In the genomic region with DNA sequence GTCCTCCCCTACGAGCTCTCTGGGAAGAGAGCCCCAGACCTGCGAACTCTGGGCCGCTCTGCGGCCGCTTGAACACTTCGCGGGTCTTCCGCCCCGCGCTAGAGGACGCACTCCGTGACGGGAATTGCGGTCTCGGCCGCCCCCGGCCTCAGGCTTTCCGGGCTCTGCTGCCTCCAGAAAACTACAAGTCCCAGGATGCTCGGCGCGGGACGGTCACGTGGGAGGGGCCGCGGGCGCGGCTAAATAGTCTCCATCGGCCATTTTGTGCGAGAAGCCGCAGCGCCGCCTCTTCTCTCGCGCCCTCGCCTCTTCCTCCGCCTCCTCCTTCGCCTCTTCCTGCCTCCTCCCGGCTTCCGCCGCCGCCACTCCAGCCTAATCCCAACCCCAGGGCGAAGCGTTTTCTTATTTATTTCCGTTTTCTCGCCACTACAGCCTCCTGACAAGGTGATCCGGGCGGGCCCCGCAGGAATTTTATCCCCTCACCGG, we compare ENCODE assay signal across 8 cellular contexts. TPM values are rescaled to one million over a fixed set of nuclear protein-coding genes. Genes with fewer than 3 reads are reported as not detected.
A peak's percentile ranks its signal among the peaks of the same experiment; 100 is the strongest.
DNase-seq lines count a peak whose midpoint lies in the region; ATAC-seq and TF ChIP-seq lines count a peak whose summit lies in the region.

A gene (plus strand): TSS at position 269 of the 486 bp plus-strand sequence. CDS start 235 bp downstream, outside the sequence.

- H2AFZ ChIP-seq in SK-N-SH (ENCODE audit: low read depth) = peak within 1 kb of the TSS; percentile 86

- peak; percentile 83 for TF ChIP-seq POLR2A in NB4 (IDR thresholded peaks at IDR 0.05; ENCODE audit: extremely low read depth, insufficient read length)

- H3K27ac ChIP-seq in SK-N-SH (ENCODE audit: low read depth in 2 of 2, low read length in 1 of 2) (peak within 1 kb of the TSS; percentile 91 to 96), thymus (ENCODE audit: low read depth) (peak within 1 kb of the TSS; percentile 92)

- POLR2A ChIA-PET in SK-N-SH (lab: Yijun Ruan, JAX) = interaction anchor here (0.6 kb wide), 1 partner anchor 1821 kb away, joined by 3 read pairs; no protein-coding TSS in a partner anchor

- H3K9me2 ChIP-seq in SK-N-SH = no peaks in the 10 kb centered on the region

- H3K36me3 Mint-ChIP-seq in HFFc6 (ENCODE audit: low read depth) = peaks cover 24% of the 10 kb centered on the region
- H3K36me3 Mint-ChIP-seq in activated naive CD4-positive, alpha-beta T cell treated with anti-CD3 and anti-CD28 coated beads, Interleukin-2, amount 50 U/mL, for 24 hours = peaks cover 7% of the 10 kb centered on the region

- 0 out of 2 replicates have a peak, but pooled peaks cover 3% of the 10 kb centered on the region for H4K20me1 ChIP-seq in SK-N-SH (ENCODE audit: insufficient read depth)

- peak within 1 kb of the TSS; percentile 99 for H3K27ac Mint-ChIP-seq in HFFc6
- peak within 1 kb of the TSS; percentile 100 for H3K27ac Mint-ChIP-seq in activated naive CD4-positive, alpha-beta T cell treated with anti-CD3 and anti-CD28 coated beads, Interleukin-2, amount 50 U/mL, for 24 hours

- H3K36me3 ChIP-seq in SK-N-SH (replicated peaks in 1 of 2; ENCODE audit: control insufficient read depth in 1 of 2, insufficient read depth in 2 of 2, low read length in 1 of 2) (peaks cover 26 to 30% of the 10 kb centered on the region in 2 experiments), thymus (ENCODE audit: control insufficient read depth, insufficient read depth) (peaks cover 21% of the 10 kb centered on the region)

- 0 out of 4 replicates have a peak, but pooled peaks of 1 of the 2 experiments have one; percentile 4 for TF ChIP-seq EP300 in SK-N-SH (IDR thresholded peaks at IDR 0.05; ENCODE audit: borderline replicate concordance in 1 of 2, low read depth in 1 of 2, low read length in 1 of 2)

- H3K4me1 Mint-ChIP-seq in HFFc6 (ENCODE audit: low read depth) = peaks cover 59% of the 10 kb centered on the region
- H3K4me1 Mint-ChIP-seq in activated naive CD4-positive, alpha-beta T cell treated with anti-CD3 and anti-CD28 coated beads, Interleukin-2, amount 50 U/mL, for 24 hours = peaks cover 28% of the 10 kb centered on the region

- peak within 1 kb of the TSS; percentile 90 for H3K4me3 ChIP-seq in GM08714 (ENCODE audit: low read length)
- H3K4me3 ChIP-seq in NB4 (ENCODE audit: low read depth, low read length) = peak within 1 kb of the TSS; percentile 81
- H3K4me3 ChIP-seq in SK-N-SH (ENCODE audit: low read depth in 2 of 2, low read length in 1 of 2) = peak within 1 kb of the TSS; percentile 95 to 96
- peak within 1 kb of the TSS; percentile 97 for H3K4me3 ChIP-seq in thymus (ENCODE audit: low read length)

- DNase-seq in HFFc6 (peak; percentile 96), NB4 (ENCODE audit: low read depth) (peak; percentile 97), SK-N-SH (peak; percentile 96), glomerular endothelial cell (ENCODE audit: extremely low read depth, low read depth, low spot score) (peak; percentile 72), omental fat pad (ENCODE audit: low spot score) (peak; percentile 94)

- H3K27me3 ChIP-seq in SK-N-SH (ENCODE audit: insufficient read depth) (no peaks in the 10 kb centered on the region), thymus (ENCODE audit: control insufficient read depth, insufficient read depth) (no peaks in the 10 kb centered on the region)

- H3F3A ChIP-seq in SK-N-SH (replicated peaks; ENCODE audit: insufficient read depth) = peaks cover 8% of the 10 kb centered on the region

- TF ChIP-seq CTCF in HFFc6 (IDR thresholded peaks at IDR 0.05) (peak; percentile 90), NB4 (IDR thresholded peaks at IDR 0.05; ENCODE audit: low read depth, low read length) (peak; percentile 69), SK-N-SH (IDR thresholded peaks at IDR 0.05) (peak; percentile 81), omental fat pad (IDR thresholded peaks at IDR 0.05) (peak in 2 of 3 donors; percentile 66 to 73)

- peak; percentile 51 for TF ChIP-seq RAD21 in SK-N-SH (IDR thresholded peaks at IDR 0.05; ENCODE audit: low read length)

- no peaks in the 10 kb centered on the region for H3K9me3 ChIP-seq in SK-N-SH
- no peaks in the 10 kb centered on the region for H3K9me3 ChIP-seq in thymus (ENCODE audit: control insufficient read depth)

- H3K4me2 ChIP-seq in SK-N-SH = peak within 1 kb of the TSS; percentile 83

- H3K4me1 ChIP-seq in SK-N-SH (ENCODE audit: control insufficient read depth in 1 of 2, insufficient read depth in 2 of 2, low read depth in 1 of 2, low read length in 1 of 2) (peaks cover 0 to 18% of the 10 kb centered on the region in 2 experiments; a peak in 3 of 4 replicates), thymus (ENCODE audit: control insufficient read depth, insufficient read depth, low read length) (no peaks in the 10 kb centered on the region)

- H3K4me3 Mint-ChIP-seq in HFFc6 = peak within 1 kb of the TSS; percentile 99
- peak within 1 kb of the TSS; percentile 100 for H3K4me3 Mint-ChIP-seq in activated naive CD4-positive, alpha-beta T cell treated with anti-CD3 and anti-CD28 coated beads, Interleukin-2, amount 50 U/mL, for 24 hours

- H3K79me2 ChIP-seq in SK-N-SH (ENCODE audit: insufficient read depth) = peaks cover 21% of the 10 kb centered on the region

- H3K9ac ChIP-seq in SK-N-SH = peak within 1 kb of the TSS; percentile 91

- WGBS in SK-N-SH (ENCODE audit: low lambda C conversion rate) = 3% methylated on average over 32 of the region's 49 CpGs
- under 1% methylated on average over 49 of the region's 49 CpGs for WGBS in thymus

- no peaks in the 10 kb centered on the region for H3K9me3 Mint-ChIP-seq in HFFc6
- no peaks in the 10 kb centered on the region for H3K9me3 Mint-ChIP-seq in activated naive CD4-positive, alpha-beta T cell treated with anti-CD3 and anti-CD28 coated beads, Interleukin-2, amount 50 U/mL, for 24 hours

- peak; percentile 99 for ATAC-seq in omental fat pad (ENCODE audit: low FRiP score)

- H3K27me3 Mint-ChIP-seq in HFFc6 (ENCODE audit: insufficient read depth) = peaks cover 5% of the 10 kb centered on the region
- no peaks in the 10 kb centered on the region for H3K27me3 Mint-ChIP-seq in activated naive CD4-positive, alpha-beta T cell treated with anti-CD3 and anti-CD28 coated beads, Interleukin-2, amount 50 U/mL, for 24 hours

- CTCF ChIA-PET in SK-N-SH (lab: Yijun Ruan, JAX) = interaction anchor here (0.7 to 13.0 kb wide), 21 partner anchors 8 to 903 kb away, joined by 3 to 289 read pairs (median 5); a partner anchor contains a TSS

TF ChIP-seq in SK-N-SH, 30 proteins besides CTCF, POLR2A, EP300 and RAD21 (continues in another document):
- TF ChIP-seq POLR2AphosphoS5 (IDR thresholded peaks at IDR 0.05; ENCODE audit: low read depth, low read length) (peak; percentile 79; the same call in 1 of the 2 replicates), RCOR1 (IDR thresholded peaks at IDR 0.05; ENCODE audit: low read length) (peak; percentile 48; the same call in 1 of the 2 replicates), FOSL2 (IDR thresholded peaks at IDR 0.05; ENCODE audit: borderline replicate concordance, low read depth) (no peak), FOXM1 (IDR thresholded peaks at IDR 0.05; ENCODE audit: low read depth) (no peak), GABPA (IDR thresholded peaks at IDR 0.05; ENCODE audit: low read depth) (peak; percentile 68), MXI1 (IDR thresholded peaks at IDR 0.05; ENCODE audit: low read depth, low read length) (peak; percentile 47), TEAD4 (IDR thresholded peaks at IDR 0.05; ENCODE audit: borderline replicate concordance, insufficient read depth) (0 out of 2 replicates have a peak, but pooled peaks have one; percentile 41), SMC3 (IDR thresholded peaks at IDR 0.05; ENCODE audit: low read depth, low read length) (peak; percentile 33), ELF1 (IDR thresholded peaks at IDR 0.05) (peak; percentile 89), FOXJ3 (CRISPR knock-in tag; IDR thresholded peaks at IDR 0.05) (no peak), NRF1 (IDR thresholded peaks at IDR 0.05; ENCODE audit: low read depth, low read length) (peak; percentile 19; the same call in 1 of the 2 replicates), GATA2 (CRISPR knock-in tag; IDR thresholded peaks at IDR 0.05) (no peak)
- TF ChIP-seq, protein P1, sequence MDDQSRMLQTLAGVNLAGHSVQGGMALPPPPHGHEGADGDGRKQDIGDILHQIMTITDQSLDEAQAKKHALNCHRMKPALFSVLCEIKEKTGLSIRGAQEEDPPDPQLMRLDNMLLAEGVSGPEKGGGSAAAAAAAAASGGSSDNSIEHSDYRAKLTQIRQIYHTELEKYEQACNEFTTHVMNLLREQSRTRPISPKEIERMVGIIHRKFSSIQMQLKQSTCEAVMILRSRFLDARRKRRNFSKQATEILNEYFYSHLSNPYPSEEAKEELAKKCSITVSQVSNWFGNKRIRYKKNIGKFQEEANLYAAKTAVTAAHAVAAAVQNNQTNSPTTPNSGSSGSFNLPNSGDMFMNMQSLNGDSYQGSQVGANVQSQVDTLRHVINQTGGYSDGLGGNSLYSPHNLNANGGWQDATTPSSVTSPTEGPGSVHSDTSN (IDR thresholded peaks at IDR 0.05) = no peak
- TF ChIP-seq, protein P2, sequence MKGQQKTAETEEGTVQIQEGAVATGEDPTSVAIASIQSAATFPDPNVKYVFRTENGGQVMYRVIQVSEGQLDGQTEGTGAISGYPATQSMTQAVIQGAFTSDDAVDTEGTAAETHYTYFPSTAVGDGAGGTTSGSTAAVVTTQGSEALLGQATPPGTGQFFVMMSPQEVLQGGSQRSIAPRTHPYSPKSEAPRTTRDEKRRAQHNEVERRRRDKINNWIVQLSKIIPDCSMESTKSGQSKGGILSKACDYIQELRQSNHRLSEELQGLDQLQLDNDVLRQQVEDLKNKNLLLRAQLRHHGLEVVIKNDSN (IDR thresholded peaks at IDR 0.05; ENCODE audit: borderline replicate concordance, low read depth) = peak; percentile 97
- TF ChIP-seq, protein P3, sequence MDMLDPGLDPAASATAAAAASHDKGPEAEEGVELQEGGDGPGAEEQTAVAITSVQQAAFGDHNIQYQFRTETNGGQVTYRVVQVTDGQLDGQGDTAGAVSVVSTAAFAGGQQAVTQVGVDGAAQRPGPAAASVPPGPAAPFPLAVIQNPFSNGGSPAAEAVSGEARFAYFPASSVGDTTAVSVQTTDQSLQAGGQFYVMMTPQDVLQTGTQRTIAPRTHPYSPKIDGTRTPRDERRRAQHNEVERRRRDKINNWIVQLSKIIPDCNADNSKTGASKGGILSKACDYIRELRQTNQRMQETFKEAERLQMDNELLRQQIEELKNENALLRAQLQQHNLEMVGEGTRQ (IDR thresholded peaks at IDR 0.05; ENCODE audit: borderline replicate concordance, low read depth, low read length) = peak; percentile 84

RNA-seq across cellular contexts. Expression of the gene that starts here (rescaled TPM):
- 10 to 100 TPM; 32.0 to 41.6 (median 38.3) TPM for total RNA-seq in HFFc6 (2021; fragmentation: NEBNext Ultra II Directional; extraction: Animal tissue kit (Norgen Biotek cat#: 25700))
- 21.4 and 22.9 TPM in 2 replicates for polyA plus RNA-seq in SK-N-SH (2012; rRNA removed)
- polyA plus RNA-seq in SK-N-SH (2012; cell fraction: cytosol; rRNA removed) = 36.1 and 44.5 TPM in 2 replicates
- polyA plus RNA-seq in SK-N-SH (2012; cell fraction: nucleus; rRNA removed) = 8.9 and 20.2 TPM in 2 replicates
- total RNA-seq in glomerular endothelial cell = 23.0 and 28.7 TPM in 2 replicates
- total RNA-seq in omental fat pad = 10 to 100 TPM; 27.4 to 45.6 (median 38.1) TPM
- 101 TPM for polyA plus RNA-seq in thymus

Comparison
In these comparisons a context has a peak if more than half of its experiments do, and no peak if none do; other contexts are left out.
1. Peak in every context shown above with its lines: DNase-seq, ATAC-seq, H3K4me3 ChIP-seq and H3K27ac ChIP-seq.